Comparison of ENCODE assay signal across 14 cellular contexts in the genomic region with DNA sequence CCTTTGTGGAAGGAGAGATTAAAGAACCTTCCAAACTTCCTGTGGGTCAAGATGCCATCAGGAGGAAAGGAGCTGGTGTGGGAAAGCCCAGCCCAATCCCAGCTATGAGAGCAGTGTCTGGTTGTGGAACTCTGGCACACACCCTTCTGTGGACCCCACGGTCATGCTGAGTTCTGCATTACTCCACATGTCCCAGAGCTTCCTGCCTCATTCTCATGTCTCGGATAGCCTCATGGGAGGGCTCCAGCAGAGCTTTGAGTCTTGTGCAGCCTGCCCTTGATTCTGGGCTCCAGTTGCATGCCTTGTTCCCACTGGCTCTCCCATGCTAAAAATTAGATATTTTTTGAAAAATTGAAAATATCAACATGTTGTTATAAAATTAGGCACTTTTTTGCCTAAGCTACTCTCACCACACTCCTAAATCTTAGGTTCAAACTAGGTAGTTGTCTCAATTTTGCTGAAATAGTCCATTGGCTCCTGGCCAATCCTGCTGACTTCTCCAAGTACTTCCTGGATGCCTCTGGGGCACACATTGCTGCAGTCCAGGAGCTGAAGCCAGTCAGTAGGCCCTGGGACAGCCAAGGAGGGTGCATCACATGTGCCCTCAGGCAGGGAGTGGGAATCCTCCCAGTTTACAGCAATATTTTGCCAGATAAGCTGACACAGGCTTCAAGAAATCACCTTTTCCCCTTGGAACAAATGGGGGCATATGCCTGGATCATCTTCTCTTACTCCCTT.
DNase-seq lines count a peak whose midpoint lies in the region; ATAC-seq and TF ChIP-seq lines count a peak whose summit lies in the region.
"Had no signal": no experiment of that assay in that cellular context is flagged by ENCODE, and none has a peak within 500 bp of the region (broad histone marks: within the 10 kb centered on the region; RNA-seq: fewer than 3 reads in every experiment).

No MANE protein-coding gene starts in this region.

- peak; percentile 51 for DNase-seq in AG10803 (ENCODE audit: low read depth)
- peak; percentile 77 for DNase-seq in HFFc6
- DNase-seq in T47D (ENCODE audit: low read depth in 1 of 2, low spot score in 1 of 2) = peak; percentile 23 to 64
- DNase-seq in right cardiac atrium = peak in 2 of 3 donors; percentile 64 to 70
- no peak for DNase-seq in NCI-H187 (lab: John Stamatoyannopoulos, UW)
- DNase-seq in activated gamma-delta T cell treated with Interleukin-2 at 50 U/mL for 16 hours = no peak
- DNase-seq in middle frontal gyrus (ENCODE audit: extremely low spot score, low spot score) = no peak
- DNase-seq in NCI-H146 treated with DMSO at 0.1 percent for 48 hours (lab: John Stamatoyannopoulos, UW; ENCODE audit: unreplicated experiment) = no peak
- DNase-seq: activated CD4-positive, alpha-beta T cell treated with anti-CD3 and anti-CD28 coated beads for 1 hour; activated naive CD8-positive, alpha-beta T cell treated with anti-CD3 and anti-CD28 coated beads, Interleukin-2, amount 10 ng/mL, durations not matched to agents 7 days and 5 days; Caco-2; midbrain; NCI-H1105; sigmoid colon had no signal

- peak overlapping the region; percentile 22; the same call in 1 of the 2 replicates for H3K27ac Mint-ChIP-seq in HFFc6

- TF ChIP-seq CTCF in AG10803 (conservative IDR thresholded peaks at IDR 0.05; ENCODE audit: low read length) (no peak), HFFc6 (IDR thresholded peaks at IDR 0.05) (no peak)

- no peaks in the 10 kb centered on the region for H3K9me3 ChIP-seq in right cardiac atrium (ENCODE audit: control insufficient read depth, low read length)
- H3K9me3 ChIP-seq: Caco-2, sigmoid colon had no signal

- H3K4me3 ChIP-seq in AG10803 (ENCODE audit: low read length) = no peak overlapping the region
- H3K4me3 ChIP-seq in right cardiac atrium (ENCODE audit: low read length) = no peak overlapping the region
- H3K4me3 ChIP-seq: sigmoid colon had no signal

- ATAC-seq in right cardiac atrium = peak; percentile 56 to 68

- no peaks in the 10 kb centered on the region for H3K27me3 ChIP-seq in right cardiac atrium (ENCODE audit: control insufficient read depth, insufficient read depth)
- H3K27me3 ChIP-seq: sigmoid colon had no signal

- no peak overlapping the region for H3K4me3 Mint-ChIP-seq in HFFc6
- H3K4me3 Mint-ChIP-seq: activated naive CD8-positive, alpha-beta T cell treated with anti-CD3 and anti-CD28 coated beads, Interleukin-2, amount 10 ng/mL, durations not matched to agents 7 days and 5 days had no signal

- no peaks in the 10 kb centered on the region for H3K9me3 Mint-ChIP-seq in HFFc6
- H3K9me3 Mint-ChIP-seq: activated naive CD8-positive, alpha-beta T cell treated with anti-CD3 and anti-CD28 coated beads, Interleukin-2, amount 10 ng/mL, durations not matched to agents 7 days and 5 days had no signal

- intact Hi-C loops in right cardiac atrium (cut with DNase I) = no loop called here

- no peaks in the 10 kb centered on the region for H3K36me3 Mint-ChIP-seq in HFFc6 (ENCODE audit: low read depth)

- H3K27ac ChIP-seq in right cardiac atrium (ENCODE audit: low read length) = peak overlapping the region; percentile 85
- H3K27ac ChIP-seq: sigmoid colon had no signal

- in situ Hi-C loops in T47D (cut with HindIII; ENCODE audit: low pct_unique_long_range_greater_than_20kb, low sequenced_read_pairs) = no loop called here

- peaks cover 17% of the 10 kb centered on the region for H3K4me1 ChIP-seq in right cardiac atrium (ENCODE audit: control insufficient read depth, insufficient read depth, low read length)
- H3K4me1 ChIP-seq: Caco-2, sigmoid colon had no signal

- WGBS in right cardiac atrium = 22% methylated on average over 2 of the region's 2 CpGs

- peaks cover 11% of the 10 kb centered on the region for H3K4me1 Mint-ChIP-seq in HFFc6 (ENCODE audit: low read depth)

- H3K27me3 Mint-ChIP-seq in HFFc6 (ENCODE audit: insufficient read depth) = no peaks in the 10 kb centered on the region
- H3K27me3 Mint-ChIP-seq: activated naive CD8-positive, alpha-beta T cell treated with anti-CD3 and anti-CD28 coated beads, Interleukin-2, amount 10 ng/mL, durations not matched to agents 7 days and 5 days had no signal

Comparison
In these comparisons a context has a peak if more than half of its experiments do, and no peak if none do; other contexts are left out.
1. DNase-seq: peak in AG10803 (single experiment), HFFc6 (single experiment), T47D (2 of 2) and right cardiac atrium (2 of 3); none in NCI-H187 (0 of 2), activated gamma-delta T cell treated with Interleukin-2 at 50 U/mL for 16 hours (single experiment), middle frontal gyrus (single experiment) and NCI-H146 treated with DMSO at 0.1 percent for 48 hours (single experiment).